ENCODE assay signal across 8 cellular contexts in the genomic region with DNA sequence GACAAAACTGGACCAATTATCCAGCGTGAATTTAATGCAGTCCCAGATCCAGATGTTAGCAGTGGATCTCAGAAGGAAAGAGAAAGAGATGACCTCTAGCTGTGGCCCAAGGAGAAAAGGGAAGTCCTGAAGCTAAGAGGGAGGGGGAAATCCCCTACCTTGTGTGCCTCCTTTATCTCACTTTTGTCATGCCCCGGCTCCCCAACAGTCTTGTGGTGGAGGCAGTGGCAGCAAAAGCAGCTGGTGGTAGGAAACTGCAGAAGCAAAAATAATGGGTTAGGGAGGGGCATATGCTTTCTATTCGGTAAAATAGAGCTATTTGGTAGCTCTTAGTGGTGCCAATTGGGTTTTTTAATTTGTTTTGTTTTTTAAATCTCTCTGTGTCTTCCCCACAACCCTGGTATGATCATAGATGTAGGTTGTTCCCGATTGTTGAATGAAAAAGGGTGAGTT. TPM values are rescaled to one million over a fixed set of nuclear protein-coding genes. Genes with fewer than 3 reads are reported as not detected.
DNase-seq lines count a peak whose midpoint lies in the region; ATAC-seq and TF ChIP-seq lines count a peak whose summit lies in the region.

No MANE protein-coding gene starts in this region.

- DNase-seq in activated CD8-positive, alpha-beta memory T cell treated with anti-CD3 and anti-CD28 coated beads for 24 hours, result peak; percentile 67
- no peak for DNase-seq in activated CD8-positive, alpha-beta memory T cell treated with anti-CD3 and anti-CD28 coated beads, Interleukin-2, amount 50 U/mL, for 48 hours
- DNase-seq in RPMI8226, result peak; percentile 44
- peak; percentile 68 for DNase-seq in natural killer cell
- no peak for DNase-seq in omental fat pad (ENCODE audit: low spot score)
- no peak for DNase-seq in pons (ENCODE audit: low spot score)
- DNase-seq in epidermal melanocyte (ENCODE audit: insufficient read length, low spot score), result no peak

- peak overlapping the region; percentile 88 for H3K4me3 Mint-ChIP-seq in natural killer cell

- TF ChIP-seq CTCF in natural killer cell (IDR thresholded peaks at IDR 0.05) (no peak), omental fat pad (IDR thresholded peaks at IDR 0.05) (no peak)

- H3K36me3 Mint-ChIP-seq in natural killer cell, result peaks cover 20% of the 10 kb centered on the region

- no peaks in the 10 kb centered on the region for H3K27me3 Mint-ChIP-seq in natural killer cell (ENCODE audit: low read depth in 2 of 2)

- intact Hi-C loops in natural killer cell (cut with micrococcal nuclease), result loop anchor here (1.0 to 5.0 kb wide), 4 partner anchors 16 to 56 kb away; partner anchors contain the start of gene MCTP2

- peak overlapping the region in 1 of 2 donors; percentile 93 for H3K27ac Mint-ChIP-seq in natural killer cell

- peaks cover 88 to 92% of the 10 kb centered on the region in 2 donors for H3K4me1 Mint-ChIP-seq in natural killer cell

- peak; percentile 100 for ATAC-seq in HG02852 (IDR thresholded peaks at IDR 0.05; ENCODE audit: unreplicated experiment)
- peak; percentile 91 to 99 (median 96) for ATAC-seq in natural killer cell
- no peak for ATAC-seq in omental fat pad (ENCODE audit: low FRiP score)

- H3K9me3 Mint-ChIP-seq in natural killer cell, result peaks cover 0 to 6% of the 10 kb centered on the region in 2 donors

RNA-seq across cellular contexts. Expression of gene MCTP2, which starts 56.5 kb away (rescaled TPM):
- 100 to 1,000 TPM; 235 to 312 (median 261) TPM for total RNA-seq in natural killer cell
- total RNA-seq in omental fat pad, result 10 to 100 TPM; 24.6 to 78.1 (median 40.3) TPM

Comparison
In these comparisons a context has a peak if more than half of its experiments do, and no peak if none do; other contexts are left out.
1. DNase-seq: peak in activated CD8-positive, alpha-beta memory T cell treated with anti-CD3 and anti-CD28 coated beads for 24 hours (single experiment), RPMI8226 (single experiment) and natural killer cell (single experiment); none in activated CD8-positive, alpha-beta memory T cell treated with anti-CD3 and anti-CD28 coated beads, Interleukin-2, amount 50 U/mL, for 48 hours (single experiment), omental fat pad (single experiment), pons (single experiment) and epidermal melanocyte (single experiment).